ENCODE assay signal across 8 cellular contexts in genomic region chr13:112605531-112605990, GRCh38. TPM values are rescaled to one million over a fixed set of nuclear protein-coding genes. Genes with fewer than 3 reads are reported as not detected.
DNase-seq lines count a peak whose midpoint lies in the region; ATAC-seq and TF ChIP-seq lines count a peak whose summit lies in the region.

No MANE protein-coding gene starts in this region.

- H3K9ac ChIP-seq in endocrine pancreas (ENCODE audit: control insufficient read depth, insufficient read depth, low read length): peak overlapping the region; percentile 85
- H3K9ac ChIP-seq in neuronal stem cell (ENCODE audit: low read depth, low read length, poor library complexity): peak overlapping the region; percentile 24

- H2AFZ ChIP-seq in neuronal stem cell (ENCODE audit: low read length): peak overlapping the region; percentile 80

- no peaks in the 10 kb centered on the region for H3K36me3 Mint-ChIP-seq in CD4-positive, alpha-beta T cell (ENCODE audit: low read depth)

- no peak overlapping the region for H3K23ac ChIP-seq in neuronal stem cell (ENCODE audit: low read depth, low read length, poor library complexity)

- peak overlapping the region; percentile 90 for H3K4me3 Mint-ChIP-seq in CD4-positive, alpha-beta T cell

- H3K79me1 ChIP-seq in neuronal stem cell (ENCODE audit: low read depth, low read length): no peaks in the 10 kb centered on the region

- peak overlapping the region; percentile 78 for H2AK5ac ChIP-seq in neuronal stem cell (ENCODE audit: low read depth, low read length)

- TF ChIP-seq CTCF in CD4-positive, alpha-beta T cell (IDR thresholded peaks at IDR 0.05): no peak
- no peak for TF ChIP-seq CTCF in NB4 (IDR thresholded peaks at IDR 0.05; ENCODE audit: low read depth, low read length)

- H3K14ac ChIP-seq in neuronal stem cell (ENCODE audit: low read length): no peak overlapping the region

- no peaks in the 10 kb centered on the region for H3K9me3 ChIP-seq in CD4-positive, alpha-beta T cell (ENCODE audit: control insufficient read depth, low read length)
- H3K9me3 ChIP-seq in endocrine pancreas (ENCODE audit: control insufficient read depth, low read length): no peaks in the 10 kb centered on the region
- peaks cover 0 to 5% of the 10 kb centered on the region in 2 donors for H3K9me3 ChIP-seq in neuronal stem cell (replicated peaks in 1 of 2; ENCODE audit: control insufficient read depth in 2 of 2, insufficient read depth in 1 of 2, low read depth in 1 of 2, low read length in 2 of 2)

- no peaks in the 10 kb centered on the region for H3K4me1 ChIP-seq in endocrine pancreas (ENCODE audit: control insufficient read depth, insufficient read depth, low read length)
- peaks cover 0 to 4% of the 10 kb centered on the region in 2 donors for H3K4me1 ChIP-seq in neuronal stem cell (ENCODE audit: control insufficient read depth in 2 of 2, insufficient read depth in 1 of 2, low read depth in 1 of 2, low read length in 2 of 2)

- no peak overlapping the region for H2BK120ac ChIP-seq in neuronal stem cell (ENCODE audit: low read depth, low read length)

- no CpG with 5 or more reads among the region's 18 CpGs for whole genome bisulfite sequencing in neuronal stem cell (ENCODE audit: extremely low coverage in 2 of 2, insufficient read length in 2 of 2, insufficient replicate concordance in 1 of 2), 2 donors

- intact Hi-C loops in CD4-positive, alpha-beta T cell (cut with DNase I, micrococcal nuclease): loop anchor here (5.0 to 10.0 kb wide), 2 partner anchors 93 to 1541 kb away; no protein-coding TSS in a partner anchor

- H2BK15ac ChIP-seq in neuronal stem cell (ENCODE audit: low read length): peak overlapping the region; percentile 87

- H3K27me3 ChIP-seq in CD4-positive, alpha-beta T cell (ENCODE audit: control insufficient read depth, insufficient read depth, low read length): no peaks in the 10 kb centered on the region
- H3K27me3 ChIP-seq in endocrine pancreas (ENCODE audit: control insufficient read depth, insufficient read depth, low read length): no peaks in the 10 kb centered on the region
- H3K27me3 ChIP-seq in neuronal stem cell (ENCODE audit: control insufficient read depth in 3 of 3, insufficient read depth in 3 of 3, low read depth in 1 of 3, low read length in 3 of 3): peaks cover 0 to 3% (median 0%) of the 10 kb centered on the region in 3 experiments

- peak overlapping the region; percentile 90 for H4K91ac ChIP-seq in neuronal stem cell (ENCODE audit: low read depth, low read length, poor library complexity)

- peaks cover 9% of the 10 kb centered on the region for H3K4me1 Mint-ChIP-seq in CD4-positive, alpha-beta T cell (ENCODE audit: low read depth)

- no peak overlapping the region for H2BK5ac ChIP-seq in neuronal stem cell (ENCODE audit: low read length)

- POLR2A ChIA-PET in CD4-positive, alpha-beta T cell (lab: Charles Lee): interaction anchor here (0.9 kb wide), 1 partner anchor 16 kb away, joined by 3 read pairs; no protein-coding TSS in a partner anchor

- no peaks in the 10 kb centered on the region for H3K9me3 Mint-ChIP-seq in CD4-positive, alpha-beta T cell

- no peak overlapping the region for H2BK12ac ChIP-seq in neuronal stem cell (ENCODE audit: low read length)

- H3K36me3 ChIP-seq in endocrine pancreas (ENCODE audit: control insufficient read depth, insufficient read depth, low read length): no peaks in the 10 kb centered on the region
- H3K36me3 ChIP-seq in neuronal stem cell (replicated peaks in 1 of 2; ENCODE audit: control insufficient read depth in 2 of 2, insufficient read depth in 2 of 2, low read length in 2 of 2): no peaks in the 10 kb centered on the region

- TF ChIP-seq POLR2A in NB4 (IDR thresholded peaks at IDR 0.05; ENCODE audit: extremely low read depth, insufficient read length): no peak

- peak overlapping the region; percentile 37 for H3K4me2 ChIP-seq in neuronal stem cell (ENCODE audit: insufficient read depth, low read length, poor library complexity, severe bottlenecking)

- H3K18ac ChIP-seq in neuronal stem cell (ENCODE audit: low read length): peak overlapping the region; percentile 78

- H3K4me3 ChIP-seq in NB4 (ENCODE audit: low read depth, low read length): peak overlapping the region; percentile 62
- peak overlapping the region; percentile 93 for H3K4me3 ChIP-seq in endocrine pancreas (ENCODE audit: control insufficient read depth, insufficient read depth, low read length)
- H3K4me3 ChIP-seq in neuronal stem cell (ENCODE audit: low read length in 2 of 2): peak overlapping the region in 1 of 2 donors; percentile 45

- DNase-seq in CD4-positive, alpha-beta T cell: no peak
- DNase-seq in NB4 (ENCODE audit: low read depth) (no peak), neuronal stem cell (ENCODE audit: low spot score) (no peak)

- no peak overlapping the region for H4K8ac ChIP-seq in neuronal stem cell (ENCODE audit: low read depth, low read length)

- peaks cover 49% of the 10 kb centered on the region for H3K27me3 Mint-ChIP-seq in CD4-positive, alpha-beta T cell

- no peak for ATAC-seq in CD4-positive, alpha-beta T cell (ENCODE audit: poor library complexity)
- no peak for ATAC-seq in HG03108 (IDR thresholded peaks at IDR 0.05; ENCODE audit: unreplicated experiment)
- no peak for ATAC-seq in HG02571 (IDR thresholded peaks at IDR 0.05; ENCODE audit: unreplicated experiment)
- ATAC-seq in HG02973 (IDR thresholded peaks at IDR 0.05; ENCODE audit: unreplicated experiment): no peak
- no peak for ATAC-seq in HG03432 (IDR thresholded peaks at IDR 0.05; ENCODE audit: unreplicated experiment)

- CTCF ChIA-PET in CD4-positive, alpha-beta T cell (lab: Charles Lee): interaction anchor here (0.9 to 1.3 kb wide), 3 partner anchors 18 to 22 kb away, joined by 3 read pairs; no protein-coding TSS in a partner anchor

- no peak overlapping the region for H3K27ac Mint-ChIP-seq in CD4-positive, alpha-beta T cell

- no peak overlapping the region for H3K27ac ChIP-seq in CD4-positive, alpha-beta T cell (ENCODE audit: low read depth, low read length)
- no peak overlapping the region for H3K27ac ChIP-seq in neuronal stem cell (replicated peaks; ENCODE audit: low read length)

- no peak overlapping the region for H3K4ac ChIP-seq in neuronal stem cell (ENCODE audit: low read length)

RNA-seq across cellular contexts. Expression of gene TUBGCP3, which starts 17.6 kb away (rescaled TPM):
- total RNA-seq in CD4-positive, alpha-beta T cell: 10 to 100 TPM; 30.6 to 31.3 TPM
- polyA plus RNA-seq in neuronal stem cell (2013, experiment 1 of 2): 25.6 TPM
- 26.2 TPM for polyA plus RNA-seq in neuronal stem cell (2013, experiment 2 of 2)
